In genomic region chr12:55847603-55848329, GRCh38 we compare ENCODE assay signal across 1 cellular context.
TF ChIP-seq lines count a peak whose summit lies in the region.

No MANE protein-coding gene starts in this region.

TF ChIP-seq in K562, 482 proteins besides CTCF, POLR2A, EP300 and RAD21 (continued from another document):
- TF ChIP-seq, protein P1, sequence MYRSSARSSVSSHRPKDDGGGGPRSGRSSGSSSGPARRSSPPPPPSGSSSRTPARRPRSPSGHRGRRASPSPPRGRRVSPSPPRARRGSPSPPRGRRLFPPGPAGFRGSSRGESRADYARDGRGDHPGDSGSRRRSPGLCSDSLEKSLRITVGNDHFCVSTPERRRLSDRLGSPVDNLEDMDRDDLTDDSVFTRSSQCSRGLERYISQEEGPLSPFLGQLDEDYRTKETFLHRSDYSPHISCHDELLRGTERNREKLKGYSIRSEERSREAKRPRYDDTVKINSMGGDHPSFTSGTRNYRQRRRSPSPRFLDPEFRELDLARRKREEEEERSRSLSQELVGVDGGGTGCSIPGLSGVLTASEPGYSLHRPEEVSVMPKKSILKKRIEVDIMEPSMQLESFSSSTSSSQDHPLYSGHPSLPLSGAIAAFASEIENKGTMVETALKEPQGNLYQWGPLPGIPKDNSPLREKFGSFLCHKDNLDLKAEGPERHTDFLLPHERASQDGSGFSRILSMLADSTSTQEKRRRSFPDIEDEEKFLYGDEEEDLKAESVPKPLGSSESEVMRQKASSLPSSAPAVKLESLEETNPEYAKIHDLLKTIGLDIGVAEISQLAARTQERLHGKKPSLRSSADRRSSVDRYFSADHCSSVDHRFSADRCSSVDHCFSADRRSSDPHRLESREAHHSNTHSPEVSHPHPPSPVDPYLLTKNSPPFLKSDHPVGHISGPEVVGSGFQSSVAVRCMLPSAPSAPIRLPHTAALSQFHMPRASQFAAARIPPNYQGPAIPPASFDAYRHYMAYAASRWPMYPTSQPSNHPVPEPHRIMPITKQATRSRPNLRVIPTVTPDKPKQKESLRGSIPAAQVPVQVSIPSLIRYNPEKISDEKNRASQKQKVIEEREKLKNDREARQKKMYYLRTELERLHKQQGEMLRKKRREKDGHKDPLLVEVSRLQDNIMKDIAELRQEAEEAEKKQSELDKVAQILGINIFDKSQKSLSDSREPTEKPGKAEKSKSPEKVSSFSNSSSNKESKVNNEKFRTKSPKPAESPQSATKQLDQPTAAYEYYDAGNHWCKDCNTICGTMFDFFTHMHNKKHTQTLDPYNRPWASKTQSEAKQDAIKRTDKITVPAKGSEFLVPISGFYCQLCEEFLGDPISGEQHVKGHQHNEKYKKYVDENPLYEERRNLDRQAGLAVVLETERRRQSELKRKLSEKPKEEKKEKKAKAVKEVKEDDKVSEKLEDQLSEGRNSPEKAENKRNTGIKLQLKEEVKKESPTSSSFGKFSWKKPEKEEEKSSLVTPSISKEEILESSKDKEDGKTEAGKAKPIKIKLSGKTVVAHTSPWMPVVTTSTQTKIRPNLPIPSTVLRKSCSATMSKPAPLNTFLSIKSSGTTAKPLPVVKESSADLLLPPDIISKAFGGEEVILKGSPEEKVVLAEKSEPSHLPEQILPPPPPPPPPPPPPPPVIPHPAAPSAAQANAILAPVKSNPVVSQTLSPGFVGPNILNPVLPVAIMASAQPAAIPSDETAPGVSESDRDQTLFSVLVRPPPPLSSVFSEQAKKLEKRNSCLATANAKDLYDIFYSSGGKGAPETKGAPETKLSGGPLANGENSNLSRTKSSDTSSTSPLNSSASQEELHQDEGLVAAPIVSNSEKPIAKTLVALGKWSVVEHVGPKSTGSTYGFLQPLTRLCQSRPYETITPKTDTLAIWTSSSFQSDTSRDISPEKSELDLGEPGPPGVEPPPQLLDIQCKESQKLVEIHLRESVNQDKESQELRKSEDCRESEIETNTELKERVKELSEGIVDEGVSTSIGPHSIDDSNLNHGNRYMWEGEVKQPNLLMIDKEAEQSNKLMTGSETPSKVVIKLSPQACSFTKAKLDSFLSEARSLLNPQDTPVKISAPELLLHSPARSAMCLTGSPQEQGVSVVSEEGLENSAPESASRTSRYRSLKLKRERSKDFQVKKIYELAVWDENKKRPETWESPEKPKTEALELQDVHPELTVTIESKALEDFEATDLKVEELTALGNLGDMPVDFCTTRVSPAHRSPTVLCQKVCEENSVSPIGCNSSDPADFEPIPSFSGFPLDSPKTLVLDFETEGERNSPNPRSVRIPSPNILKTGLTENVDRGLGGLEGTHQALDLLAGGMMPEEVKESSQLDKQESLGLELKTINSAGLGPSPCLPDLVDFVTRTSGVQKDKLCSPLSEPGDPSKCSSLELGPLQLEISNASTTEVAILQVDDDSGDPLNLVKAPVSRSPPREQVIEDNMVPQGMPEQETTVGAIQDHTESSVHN (IDR thresholded peaks at IDR 0.05; ENCODE audit: borderline replicate concordance in 1 of 2, low read depth in 1 of 2) = no peak
- TF ChIP-seq, protein P2, sequence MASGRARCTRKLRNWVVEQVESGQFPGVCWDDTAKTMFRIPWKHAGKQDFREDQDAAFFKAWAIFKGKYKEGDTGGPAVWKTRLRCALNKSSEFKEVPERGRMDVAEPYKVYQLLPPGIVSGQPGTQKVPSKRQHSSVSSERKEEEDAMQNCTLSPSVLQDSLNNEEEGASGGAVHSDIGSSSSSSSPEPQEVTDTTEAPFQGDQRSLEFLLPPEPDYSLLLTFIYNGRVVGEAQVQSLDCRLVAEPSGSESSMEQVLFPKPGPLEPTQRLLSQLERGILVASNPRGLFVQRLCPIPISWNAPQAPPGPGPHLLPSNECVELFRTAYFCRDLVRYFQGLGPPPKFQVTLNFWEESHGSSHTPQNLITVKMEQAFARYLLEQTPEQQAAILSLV (tag; IDR thresholded peaks at IDR 0.05) = no peak
- TF ChIP-seq ZNF764 (CRISPR knock-in tag; IDR thresholded peaks at IDR 0.05; ENCODE audit: low read depth) = no peak
- no peak for TF ChIP-seq ETV6 (IDR thresholded peaks at IDR 0.05; ENCODE audit: borderline replicate concordance in 1 of 2, low read depth in 2 of 2, low read length in 1 of 2)
- TF ChIP-seq ETV6 (CRISPR knock-in tag; IDR thresholded peaks at IDR 0.05; ENCODE audit: borderline replicate concordance) = no peak
- TF ChIP-seq, protein P3, sequence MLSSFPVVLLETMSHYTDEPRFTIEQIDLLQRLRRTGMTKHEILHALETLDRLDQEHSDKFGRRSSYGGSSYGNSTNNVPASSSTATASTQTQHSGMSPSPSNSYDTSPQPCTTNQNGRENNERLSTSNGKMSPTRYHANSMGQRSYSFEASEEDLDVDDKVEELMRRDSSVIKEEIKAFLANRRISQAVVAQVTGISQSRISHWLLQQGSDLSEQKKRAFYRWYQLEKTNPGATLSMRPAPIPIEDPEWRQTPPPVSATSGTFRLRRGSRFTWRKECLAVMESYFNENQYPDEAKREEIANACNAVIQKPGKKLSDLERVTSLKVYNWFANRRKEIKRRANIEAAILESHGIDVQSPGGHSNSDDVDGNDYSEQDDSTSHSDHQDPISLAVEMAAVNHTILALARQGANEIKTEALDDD (IDR thresholded peaks at IDR 0.05) = peak; percentile 35; the same call in 1 of the 2 replicates
- no peak for TF ChIP-seq TCFL5 (CRISPR knock-in tag; conservative IDR thresholded peaks at IDR 0.05)
- no peak for TF ChIP-seq SMAD4 (CRISPR knock-in tag; conservative IDR thresholded peaks at IDR 0.05)
- 0 out of 2 replicates have a peak, but pooled peaks have one; percentile 25 for TF ChIP-seq JUND (IDR thresholded peaks at IDR 0.05; ENCODE audit: borderline replicate concordance, low read depth, low read length)
- TF ChIP-seq JUND (tag; IDR thresholded peaks at IDR 0.05; ENCODE audit: borderline replicate concordance, low read depth, low read length) = peak; percentile 54; the same call in 2 of the 3 replicates
- TF ChIP-seq KLF1 (tag; IDR thresholded peaks at IDR 0.05) = no peak
